Comparison of ENCODE assay signal across 8 cellular contexts in the genomic region with DNA sequence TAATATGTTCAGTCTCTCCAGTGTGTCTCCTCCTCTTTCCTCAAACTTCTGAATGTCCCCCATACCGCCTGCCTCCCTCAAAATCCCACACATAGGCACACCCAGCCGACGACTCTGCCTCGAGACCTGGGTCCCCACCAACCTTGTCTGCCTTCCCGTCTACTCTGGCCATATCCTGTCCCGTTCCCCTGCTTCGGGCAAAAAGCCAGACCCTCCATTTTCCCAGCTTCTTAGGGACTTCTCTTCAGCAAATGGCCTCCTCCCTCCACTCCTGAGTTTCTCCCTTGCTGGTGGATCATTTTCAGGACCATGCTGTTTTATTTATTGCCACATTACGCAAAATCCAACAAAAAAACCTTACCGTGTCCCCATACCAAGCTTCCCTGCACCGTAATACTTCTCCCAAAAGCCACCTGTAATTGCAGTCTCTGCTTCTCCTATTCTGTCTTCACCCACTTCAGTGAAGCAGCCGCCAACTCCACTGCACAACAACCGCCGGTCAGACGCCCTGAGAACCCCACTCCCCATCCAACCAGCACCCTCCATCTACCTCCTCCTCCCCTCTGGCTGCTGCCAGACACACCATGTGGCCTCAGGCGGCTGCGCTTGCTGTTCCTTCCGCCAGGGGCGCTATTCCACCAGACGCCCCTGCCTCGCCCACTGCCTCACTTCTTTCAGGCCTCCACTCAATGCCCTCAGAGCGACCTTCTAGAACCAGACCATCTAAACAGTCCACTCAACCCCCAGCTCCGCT.
DNase-seq lines count a peak whose midpoint lies in the region; TF ChIP-seq lines count a peak whose summit lies in the region.

No MANE protein-coding gene starts in this region.

- H2AFZ ChIP-seq in GM23248 = no peak overlapping the region
- H2AFZ ChIP-seq in Loucy (ENCODE audit: low read length) = no peak overlapping the region

- H3K4me2 ChIP-seq in GM23248 (ENCODE audit: unreplicated experiment) (no peak overlapping the region), Loucy (ENCODE audit: low read depth, low read length, poor library complexity, severe bottlenecking) (no peak overlapping the region)

- intact Hi-C loops in left ventricle myocardium inferior (cut with micrococcal nuclease) = no loop called here

- H3K4me1 ChIP-seq in GM23248 (ENCODE audit: insufficient read depth) (no peaks in the 10 kb centered on the region), Loucy (ENCODE audit: insufficient read depth, low read length, poor library complexity, severe bottlenecking) (no peaks in the 10 kb centered on the region), left ventricle myocardium inferior (no peaks in the 10 kb centered on the region)

- H3K36me3 ChIP-seq in GM23248 (ENCODE audit: low read depth) (no peaks in the 10 kb centered on the region), Loucy (ENCODE audit: insufficient read depth, low read length) (no peaks in the 10 kb centered on the region), left ventricle myocardium inferior (no peaks in the 10 kb centered on the region)

- peak; percentile 84 for TF ChIP-seq CTCF in Loucy (conservative IDR thresholded peaks at IDR 0.05; ENCODE audit: low read length)
- TF ChIP-seq CTCF in left ventricle myocardium inferior (IDR thresholded peaks at IDR 0.05; ENCODE audit: borderline replicate concordance) = peak; percentile 54

- H3K9me3 ChIP-seq in GM23248 (ENCODE audit: low read depth) (no peaks in the 10 kb centered on the region), Loucy (ENCODE audit: insufficient read depth, low read depth, low read length) (no peaks in the 10 kb centered on the region), left ventricle myocardium inferior (replicated peaks) (no peaks in the 10 kb centered on the region)

- H4K20me1 ChIP-seq in GM23248 (ENCODE audit: insufficient read depth) (no peaks in the 10 kb centered on the region), Loucy (ENCODE audit: insufficient read depth, low read length, poor library complexity, severe bottlenecking) (no peaks in the 10 kb centered on the region)

- H3K4me3 ChIP-seq in GM23248 (no peak overlapping the region), Loucy (ENCODE audit: low read length, poor library complexity, severe bottlenecking) (no peak overlapping the region), left ventricle myocardium inferior (no peak overlapping the region)

- in situ Hi-C loops in GM23248 (cut with MboI) = no loop called here

- H3K9ac ChIP-seq in GM23248 (no peak overlapping the region), Loucy (ENCODE audit: low read depth, low read length, poor library complexity, severe bottlenecking) (no peak overlapping the region)

- H3K27ac ChIP-seq in GM23248 (no peak overlapping the region), left ventricle myocardium inferior (replicated peaks) (no peak overlapping the region)

- H3K27me3 ChIP-seq in GM23248 (replicated peaks; ENCODE audit: insufficient read depth) (no peaks in the 10 kb centered on the region), Loucy (ENCODE audit: insufficient read depth, low read length, poor library complexity, severe bottlenecking) (no peaks in the 10 kb centered on the region), left ventricle myocardium inferior (ENCODE audit: low read depth) (peaks cover 24% of the 10 kb centered on the region)

- no peaks in the 10 kb centered on the region for H3K79me2 ChIP-seq in GM23248 (ENCODE audit: insufficient read depth)
- no peaks in the 10 kb centered on the region for H3K79me2 ChIP-seq in Loucy (ENCODE audit: insufficient read depth, low read length)

- H3F3A ChIP-seq in GM23248 (ENCODE audit: insufficient read depth) (no peaks in the 10 kb centered on the region), Loucy (ENCODE audit: low read depth) (no peaks in the 10 kb centered on the region)

- 52 to 56% methylated on average over 22 of the region's 22 CpGs for WGBS in GM23248 (ENCODE audit: low coverage in 1 of 2, low lambda C conversion rate in 2 of 2, missing lambda C conversion rate in 2 of 2), 2 experiments

- DNase-seq in EH (ENCODE audit: low read depth) = peak; percentile 25
- DNase-seq in GM23248 = peak; percentile 41
- peak; percentile 64 for DNase-seq in activated CD8-positive, alpha-beta memory T cell treated with anti-CD3 and anti-CD28 coated beads for 24 hours
- no peak for DNase-seq in left ventricle myocardium inferior
- peak; percentile 19 to 37 for DNase-seq in stimulated activated CD4-positive, alpha-beta T cell treated with anti-CD3 and anti-CD28 coated beads, Interleukin-4, amount 100 ng/mL, for 48 hours (ENCODE audit: low read depth in 2 of 2)
- DNase-seq in NCI-H1417 treated with DMSO at 0.1 percent for 48 hours (lab: John Stamatoyannopoulos, UW) = no peak
- DNase-seq in medulla oblongata (ENCODE audit: extremely low spot score) = no peak

- H3K9me2 ChIP-seq in GM23248 (ENCODE audit: insufficient read depth) (no peaks in the 10 kb centered on the region), Loucy (replicated peaks; ENCODE audit: low read depth, low read length) (no peaks in the 10 kb centered on the region)

Comparison
In these comparisons a context has a peak if more than half of its experiments do, and no peak if none do; other contexts are left out.
1. DNase-seq: peak in EH (single experiment), GM23248 (single experiment), activated CD8-positive, alpha-beta memory T cell treated with anti-CD3 and anti-CD28 coated beads for 24 hours (single experiment) and stimulated activated CD4-positive, alpha-beta T cell treated with anti-CD3 and anti-CD28 coated beads, Interleukin-4, amount 100 ng/mL, for 48 hours (2 of 2); none in left ventricle myocardium inferior (single experiment), NCI-H1417 treated with DMSO at 0.1 percent for 48 hours (single experiment) and medulla oblongata (single experiment).